15 cellular contexts compared by ENCODE assay signal in the genomic region with DNA sequence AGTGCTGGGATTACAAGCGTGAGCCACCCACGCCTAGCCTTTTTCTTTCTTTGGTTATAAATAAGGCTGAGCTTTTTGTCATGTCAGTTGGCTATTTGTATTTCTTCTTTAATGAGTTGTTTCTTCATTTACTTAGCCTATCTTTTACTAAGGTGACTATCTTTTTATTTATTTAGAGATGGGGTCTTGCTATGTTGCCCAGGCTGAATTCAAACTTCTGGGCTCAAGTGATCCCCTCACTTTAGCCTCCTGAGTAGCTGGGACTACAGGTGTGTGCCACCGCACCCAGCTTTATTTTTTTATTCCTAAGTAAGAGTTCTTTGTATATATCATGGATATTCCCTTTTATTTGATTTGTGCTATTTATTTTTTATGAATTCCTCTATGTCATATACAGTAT. TPM values are rescaled to one million over a fixed set of nuclear protein-coding genes. Genes with fewer than 3 reads are reported as not detected.
DNase-seq lines count a peak whose midpoint lies in the region; ATAC-seq lines count a peak whose summit lies in the region.
"Had no signal": no experiment of that assay in that cellular context is flagged by ENCODE, and none has a peak within 500 bp of the region (broad histone marks: within the 10 kb centered on the region; RNA-seq: fewer than 3 reads in every experiment).

No MANE protein-coding gene starts in this region.

- no peak for ATAC-seq in Right ventricle myocardium inferior
- ATAC-seq in Right ventricle myocardium superior (ENCODE audit: poor library complexity) = no peak
- ATAC-seq in central memory CD8-positive, alpha-beta T cell (replicated peaks; ENCODE audit: extremely low read depth, poor library complexity, severe bottlenecking) = no peak
- ATAC-seq: A549; CD8-positive, alpha-beta T cell had no signal

- no peaks in the 10 kb centered on the region for H3K36me3 Mint-ChIP-seq in central memory CD8-positive, alpha-beta T cell (ENCODE audit: insufficient read depth)
- H3K36me3 Mint-ChIP-seq in activated CD4-positive, alpha-beta T cell treated with anti-CD3 and anti-CD28 coated beads, Interleukin-2, amount 10 ng/mL, durations not matched to agents 24 days and 14 days (ENCODE audit: low read depth) = no peaks in the 10 kb centered on the region
- H3K36me3 Mint-ChIP-seq: CD8-positive, alpha-beta T cell had no signal

- peak overlapping the region; percentile 45 for H3K27ac Mint-ChIP-seq in central memory CD8-positive, alpha-beta T cell (ENCODE audit: low read depth)
- H3K27ac Mint-ChIP-seq in activated CD4-positive, alpha-beta T cell treated with anti-CD3 and anti-CD28 coated beads, Interleukin-2, amount 10 ng/mL, durations not matched to agents 24 days and 14 days = no peak overlapping the region
- H3K27ac Mint-ChIP-seq: B cell; CD4-positive, alpha-beta T cell; CD8-positive, alpha-beta T cell had no signal

- H3K4me1 Mint-ChIP-seq in central memory CD8-positive, alpha-beta T cell = no peaks in the 10 kb centered on the region
- H3K4me1 Mint-ChIP-seq in activated CD4-positive, alpha-beta T cell treated with anti-CD3 and anti-CD28 coated beads, Interleukin-2, amount 10 ng/mL, durations not matched to agents 24 days and 14 days = no peaks in the 10 kb centered on the region
- H3K4me1 Mint-ChIP-seq: B cell had no signal

- peaks cover 22% of the 10 kb centered on the region for H3K27me3 Mint-ChIP-seq in central memory CD8-positive, alpha-beta T cell
- H3K27me3 Mint-ChIP-seq in activated CD4-positive, alpha-beta T cell treated with anti-CD3 and anti-CD28 coated beads, Interleukin-2, amount 10 ng/mL, durations not matched to agents 24 days and 14 days = peaks cover 44% of the 10 kb centered on the region

- intact Hi-C loops in Right ventricle myocardium inferior (cut with DNase I) = no loop called here
- intact Hi-C loops in Right ventricle myocardium superior (cut with DNase I) = no loop called here
- intact Hi-C loops in activated CD4-positive, alpha-beta T cell treated with anti-CD3 and anti-CD28 coated beads, Interleukin-2, amount 10 ng/mL, durations not matched to agents 24 days and 14 days (cut with micrococcal nuclease) = no loop called here

- DNase-seq in Right ventricle myocardium inferior (ENCODE audit: missing footprints) (peak; percentile 22), Right ventricle myocardium superior (no peak), ecto neural progenitor cell (ENCODE audit: low spot score) (no peak)
- no peak for DNase-seq in central memory CD8-positive, alpha-beta T cell (ENCODE audit: low spot score in 2 of 2)
- no peak for DNase-seq in activated CD4-positive, alpha-beta T cell treated with anti-CD3 and anti-CD28 coated beads, Interleukin-2, amount 10 ng/mL, durations not matched to agents 24 days and 14 days
- DNase-seq: AML-193; Caco-2; Calu3; CD4-positive, alpha-beta T cell; CD8-positive, alpha-beta T cell; DMS79 treated with DMSO at 0.1 percent for 48 hours; GF-D8 had no signal

- H3K9me3 Mint-ChIP-seq in central memory CD8-positive, alpha-beta T cell = no peaks in the 10 kb centered on the region
- H3K9me3 Mint-ChIP-seq in activated CD4-positive, alpha-beta T cell treated with anti-CD3 and anti-CD28 coated beads, Interleukin-2, amount 10 ng/mL, durations not matched to agents 24 days and 14 days = no peaks in the 10 kb centered on the region
- H3K9me3 Mint-ChIP-seq: CD4-positive, alpha-beta T cell; CD8-positive, alpha-beta T cell had no signal

- no peak overlapping the region for H3K4me3 Mint-ChIP-seq in central memory CD8-positive, alpha-beta T cell
- H3K4me3 Mint-ChIP-seq in activated CD4-positive, alpha-beta T cell treated with anti-CD3 and anti-CD28 coated beads, Interleukin-2, amount 10 ng/mL, durations not matched to agents 24 days and 14 days = no peak overlapping the region
- H3K4me3 Mint-ChIP-seq: B cell; CD4-positive, alpha-beta T cell; CD8-positive, alpha-beta T cell had no signal

RNA-seq across cellular contexts. Expression of gene DMBX1, which starts 11.9 kb away (rescaled TPM):
- total RNA-seq in Right ventricle myocardium inferior (not detected), Right ventricle myocardium superior (not detected)
- total RNA-seq in activated CD4-positive, alpha-beta T cell treated with anti-CD3 and anti-CD28 coated beads, Interleukin-2, amount 10 ng/mL, durations not matched to agents 24 days and 14 days = 0.07 TPM in 1 of 2 replicates, not detected in the other
- total RNA-seq: B cell; CD4-positive, alpha-beta T cell; CD8-positive, alpha-beta T cell had no signal

RNA-seq across cellular contexts. Expression of gene KNCN, which starts 49.9 kb away (rescaled TPM):
- total RNA-seq in Right ventricle myocardium inferior (not detected), Right ventricle myocardium superior (not detected)
- not detected in 2 replicates for total RNA-seq in activated CD4-positive, alpha-beta T cell treated with anti-CD3 and anti-CD28 coated beads, Interleukin-2, amount 10 ng/mL, durations not matched to agents 24 days and 14 days
- total RNA-seq: A172; B cell; Caco-2; Calu3; CD4-positive, alpha-beta T cell; CD8-positive, alpha-beta T cell had no signal
